In the genomic region with DNA sequence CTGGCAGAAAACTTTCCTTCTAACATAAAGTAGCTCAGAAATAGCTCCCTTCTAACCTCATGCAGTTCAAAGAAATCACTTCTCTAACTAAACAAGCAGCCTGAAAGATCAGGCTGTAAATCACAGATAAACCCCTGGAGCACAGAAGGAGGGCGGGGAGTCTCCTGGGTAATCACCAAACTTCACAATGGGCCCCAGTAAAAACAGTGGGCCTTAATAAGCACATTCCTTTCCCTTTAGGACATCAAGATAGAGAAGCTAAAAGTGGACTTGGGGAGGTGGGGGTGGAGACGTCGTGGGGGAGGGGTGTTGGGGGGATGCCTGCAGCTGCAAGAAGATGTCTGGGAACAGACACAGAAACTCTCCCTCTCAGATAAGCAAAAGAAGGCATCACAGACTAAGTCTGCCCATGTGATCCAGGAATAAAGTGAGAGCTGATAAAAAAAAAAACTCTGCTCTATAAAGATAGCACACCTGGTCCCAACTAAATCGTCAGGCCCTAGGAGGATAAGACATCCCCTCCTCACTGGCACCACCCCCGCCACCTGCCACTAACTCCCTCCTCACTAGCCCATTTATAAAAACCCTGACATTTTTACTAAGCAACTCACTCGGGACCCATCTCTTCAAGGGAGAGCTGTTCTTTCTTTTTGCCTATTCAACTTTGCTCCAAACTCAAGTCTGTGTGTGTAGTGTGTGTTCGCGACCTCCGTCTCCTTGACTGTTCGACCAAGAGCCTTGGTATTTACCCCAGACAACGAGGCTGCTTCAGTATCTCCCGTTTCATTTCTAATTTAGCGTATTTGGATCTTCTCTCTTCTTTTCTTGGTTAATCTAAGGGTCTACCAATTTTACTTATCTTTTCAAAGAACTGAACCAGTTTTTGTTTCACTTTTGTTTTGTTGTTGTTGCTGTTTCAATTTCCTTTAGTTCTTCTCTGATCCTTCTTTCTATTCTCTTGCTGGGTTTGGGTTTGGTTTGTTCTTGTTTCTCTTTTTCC, we compare ENCODE assay signal across 8 cellular contexts. TPM values are rescaled to one million over a fixed set of nuclear protein-coding genes. Genes with fewer than 3 reads are reported as not detected.
DNase-seq lines count a peak whose midpoint lies in the region; ATAC-seq and TF ChIP-seq lines count a peak whose summit lies in the region.

No MANE protein-coding gene starts in this region.

- no peaks in the 10 kb centered on the region for H3K9me3 ChIP-seq in left lung
- H3K9me3 ChIP-seq in thoracic aorta = no peaks in the 10 kb centered on the region

- TF ChIP-seq CTCF in choroid plexus epithelial cell (conservative IDR thresholded peaks at IDR 0.05; ENCODE audit: low read depth, low read length) (no peak), left lung (IDR thresholded peaks at IDR 0.05) (no peak), thoracic aorta (IDR thresholded peaks at IDR 0.05) (no peak)

- H3K36me3 ChIP-seq in left lung (no peaks in the 10 kb centered on the region), thoracic aorta (no peaks in the 10 kb centered on the region)

- H3K27me3 ChIP-seq in left lung (no peaks in the 10 kb centered on the region), thoracic aorta (replicated peaks; ENCODE audit: insufficient read depth) (no peaks in the 10 kb centered on the region)

- H3K4me1 ChIP-seq in left lung = peaks cover 5 to 42% of the 10 kb centered on the region in 2 donors
- H3K4me1 ChIP-seq in thoracic aorta (ENCODE audit: control insufficient read depth in 1 of 2, low read depth in 2 of 2) = peaks cover 13 to 31% of the 10 kb centered on the region in 2 donors

- DNase-seq in Right ventricle myocardium inferior (ENCODE audit: missing footprints) (no peak), cardiac septum (ENCODE audit: low spot score) (no peak), NCI-H82 treated with DMSO at 0.1 percent for 48 hours (lab: John Stamatoyannopoulos, UW; ENCODE audit: unreplicated experiment) (peak; percentile 71), choroid plexus epithelial cell (ENCODE audit: low read depth) (peak; percentile 90), left lung (no peak), thoracic aorta (ENCODE audit: low spot score) (no peak), GOT3 (lab: John Stamatoyannopoulos, UW) (no peak), 8988T (no peak)

- ATAC-seq in Right ventricle myocardium inferior = peak; percentile 61
- peak; percentile 77 for ATAC-seq in left lung
- no peak for ATAC-seq in thoracic aorta (ENCODE audit: insufficient number of reproducible peaks, low FRiP score, low read depth)

- intact Hi-C loops in Right ventricle myocardium inferior (cut with DNase I) = loop anchor here (2.0 kb wide), 1 partner anchor 18 kb away; no protein-coding TSS in a partner anchor
- intact Hi-C loops in cardiac septum (cut with DNase I) = no loop called here
- intact Hi-C loops in left lung (cut with DNase I) = no loop called here

- peak overlapping the region; percentile 53 for H3K4me3 ChIP-seq in choroid plexus epithelial cell (ENCODE audit: low read depth, low read length)
- H3K4me3 ChIP-seq in left lung = peak overlapping the region; percentile 37 to 47
- peak overlapping the region; percentile 71 for H3K4me3 ChIP-seq in thoracic aorta

- peak overlapping the region; percentile 82 to 92 for H3K27ac ChIP-seq in left lung
- peak overlapping the region; percentile 22 to 51 for H3K27ac ChIP-seq in thoracic aorta

RNA-seq across cellular contexts. Expression of a gene that starts 31.7 kb away (rescaled TPM):
- total RNA-seq in Right ventricle myocardium inferior (35.6 TPM), cardiac septum (20.7 TPM), left lung (10 to 100 TPM; 12.8 to 16.1 TPM), thoracic aorta (10 to 100 TPM in 1 of 2 donors, 1 to 10 TPM in 1; 7.6 to 10.7 TPM)

Comparison
In these comparisons a context has a peak if more than half of its experiments do, and no peak if none do; other contexts are left out.
1. DNase-seq: peak in NCI-H82 treated with DMSO at 0.1 percent for 48 hours (single experiment) and choroid plexus epithelial cell (single experiment); none in Right ventricle myocardium inferior (single experiment), cardiac septum (single experiment), left lung (0 of 2), thoracic aorta (single experiment), GOT3 (single experiment) and 8988T (single experiment).
2. Peak in every context shown above with its lines, with median percentiles within 50 percentile points of each other: H3K4me3 ChIP-seq.